11 cellular contexts compared by ENCODE assay signal in genomic region chr18:415627-416612, GRCh38.
DNase-seq lines count a peak whose midpoint lies in the region; TF ChIP-seq lines count a peak whose summit lies in the region.
"Had no signal": no experiment of that assay in that cellular context is flagged by ENCODE, and none has a peak within 500 bp of the region (broad histone marks: within the 10 kb centered on the region; RNA-seq: fewer than 3 reads in every experiment).

No MANE protein-coding gene starts in this region.

- H3K27me3 ChIP-seq in SK-N-SH (ENCODE audit: insufficient read depth) (no peaks in the 10 kb centered on the region), dorsolateral prefrontal cortex (no peaks in the 10 kb centered on the region), neural progenitor cell (no peaks in the 10 kb centered on the region)
- H3K27me3 ChIP-seq in CD4-positive, alpha-beta memory T cell (ENCODE audit: insufficient read depth, low read length): no peaks in the 10 kb centered on the region

- no peak for TF ChIP-seq RAD21 in SK-N-SH (IDR thresholded peaks at IDR 0.05; ENCODE audit: low read length)

- TF ChIP-seq EP300 in SK-N-SH (IDR thresholded peaks at IDR 0.05; ENCODE audit: borderline replicate concordance in 1 of 2, low read depth in 1 of 2, low read length in 1 of 2): peak; percentile 19 to 64; a peak in 3 of 4 replicates

- H3K9me3 ChIP-seq in SK-N-SH (no peaks in the 10 kb centered on the region), neural progenitor cell (ENCODE audit: low read depth) (no peaks in the 10 kb centered on the region)
- no peaks in the 10 kb centered on the region for H3K9me3 ChIP-seq in CD4-positive, alpha-beta memory T cell (ENCODE audit: control insufficient read depth in 1 of 2, low read length in 2 of 2)

- H3K79me2 ChIP-seq in SK-N-SH (ENCODE audit: insufficient read depth) (no peaks in the 10 kb centered on the region), neural progenitor cell (ENCODE audit: low read depth) (no peaks in the 10 kb centered on the region)

- H3F3A ChIP-seq in SK-N-SH (replicated peaks; ENCODE audit: insufficient read depth): peaks cover 34% of the 10 kb centered on the region
- H3F3A ChIP-seq in neural progenitor cell (ENCODE audit: low read depth): no peaks in the 10 kb centered on the region

- no peaks in the 10 kb centered on the region for H3K36me3 Mint-ChIP-seq in CD4-positive, alpha-beta memory T cell
- peaks cover 4% of the 10 kb centered on the region for H3K36me3 Mint-ChIP-seq in neural progenitor cell

- peaks cover 3 to 17% of the 10 kb centered on the region in 2 experiments for H3K4me1 ChIP-seq in SK-N-SH (ENCODE audit: control insufficient read depth in 1 of 2, insufficient read depth in 2 of 2, low read depth in 1 of 2, low read length in 1 of 2)
- no peaks in the 10 kb centered on the region for H3K4me1 ChIP-seq in CD4-positive, alpha-beta memory T cell (ENCODE audit: insufficient read depth, low read length)
- no peaks in the 10 kb centered on the region for H3K4me1 ChIP-seq in neural progenitor cell

- peak; percentile 87 for DNase-seq in HCEC 1CT
- DNase-seq in SK-N-SH: no peak
- DNase-seq in fibroblast of peridontal ligament (ENCODE audit: extremely low read depth): peak; percentile 84
- peak; percentile 61 for DNase-seq in stromal cell of bone marrow (ENCODE audit: low read depth)
- DNase-seq in CD4-positive, alpha-beta memory T cell: no peak
- DNase-seq in dorsolateral prefrontal cortex: no peak
- DNase-seq in neural progenitor cell (ENCODE audit: low spot score): no peak
- DNase-seq: activated CD4-positive, alpha-beta T cell treated with anti-CD3 and anti-CD28 coated beads, Interleukin-2, amount 50 U/mL, for 1 hour; activated effector memory CD4-positive, alpha-beta T cell treated with Interleukin-2 at 50 U/mL for 16 hours; NCI-H748 treated with DMSO at 0.1 percent for 48 hours had no signal

- no peaks in the 10 kb centered on the region for H3K36me3 ChIP-seq in SK-N-SH (replicated peaks in 1 of 2; ENCODE audit: control insufficient read depth in 1 of 2, insufficient read depth in 2 of 2, low read length in 1 of 2)
- no peaks in the 10 kb centered on the region for H3K36me3 ChIP-seq in CD4-positive, alpha-beta memory T cell (ENCODE audit: insufficient read depth, low read length)
- H3K36me3 ChIP-seq in neural progenitor cell: no peaks in the 10 kb centered on the region

- H3K4me2 ChIP-seq in SK-N-SH: peak overlapping the region; percentile 65
- H3K4me2 ChIP-seq in neural progenitor cell: no peak overlapping the region

- H3K4me1 Mint-ChIP-seq in CD4-positive, alpha-beta memory T cell: no peaks in the 10 kb centered on the region
- peaks cover 8% of the 10 kb centered on the region for H3K4me1 Mint-ChIP-seq in neural progenitor cell

- H3K4me3 Mint-ChIP-seq in CD4-positive, alpha-beta memory T cell: no peak overlapping the region
- H3K4me3 Mint-ChIP-seq in neural progenitor cell: no peak overlapping the region

- H3K4me3 ChIP-seq in SK-N-SH (ENCODE audit: low read depth in 2 of 2, low read length in 1 of 2) (no peak overlapping the region; a peak in 1 of 4 replicates), dorsolateral prefrontal cortex (no peak overlapping the region), neural progenitor cell (no peak overlapping the region)
- H3K4me3 ChIP-seq in CD4-positive, alpha-beta memory T cell (ENCODE audit: low read length in 2 of 2): no peak overlapping the region
- H3K4me3 ChIP-seq: lung had no signal

- peak overlapping the region; percentile 63; the same call in 1 of the 2 replicates for H3K9ac ChIP-seq in SK-N-SH
- no peak overlapping the region for H3K9ac ChIP-seq in neural progenitor cell

- CTCF ChIA-PET in SK-N-SH (lab: Yijun Ruan, JAX): interaction anchor here (0.8 kb wide), 1 partner anchor 9 kb away, joined by 3 read pairs; no protein-coding TSS in a partner anchor
- CTCF ChIA-PET in CD4-positive, alpha-beta memory T cell (lab: Charles Lee; ENCODE audit: partially characterized antibody): no interaction called here

- H4K20me1 ChIP-seq in SK-N-SH (ENCODE audit: insufficient read depth) (no peaks in the 10 kb centered on the region), neural progenitor cell (ENCODE audit: low read depth) (no peaks in the 10 kb centered on the region)

- H3K9me2 ChIP-seq in SK-N-SH: no peaks in the 10 kb centered on the region

- H3K27ac Mint-ChIP-seq in CD4-positive, alpha-beta memory T cell: no peak overlapping the region
- H3K27ac Mint-ChIP-seq in neural progenitor cell: no peak overlapping the region

- intact Hi-C loops in CD4-positive, alpha-beta memory T cell (cut with micrococcal nuclease): no loop called here
- intact Hi-C loops in dorsolateral prefrontal cortex (cut with DNase I): no loop called here

- 0 out of 2 replicates have a peak overlapping the region, but pooled peaks have one; percentile 1 for H2AFZ ChIP-seq in SK-N-SH (ENCODE audit: low read depth)
- no peak overlapping the region for H2AFZ ChIP-seq in neural progenitor cell (replicated peaks)

- WGBS in SK-N-SH (ENCODE audit: low lambda C conversion rate): 26% methylated on average over 2 of the region's 2 CpGs

- TF ChIP-seq CTCF in SK-N-SH (IDR thresholded peaks at IDR 0.05): no peak
- TF ChIP-seq CTCF in dorsolateral prefrontal cortex (IDR thresholded peaks at IDR 0.05 in 54 of 56, conservative IDR thresholded peaks at IDR 0.05 in 2 of 56; ENCODE audit: low read depth in 1 of 56, partially characterized antibody in 56 of 56): no peak
- TF ChIP-seq CTCF in neural progenitor cell (IDR thresholded peaks at IDR 0.05): no peak

- H3K27ac ChIP-seq in SK-N-SH (ENCODE audit: low read depth in 2 of 2, low read length in 1 of 2): peak overlapping the region; percentile 69 to 94; a peak in 3 of 4 replicates
- no peak overlapping the region for H3K27ac ChIP-seq in CD4-positive, alpha-beta memory T cell (ENCODE audit: low read depth, low read length)
- H3K27ac ChIP-seq in dorsolateral prefrontal cortex: no peak overlapping the region
- no peak overlapping the region for H3K27ac ChIP-seq in neural progenitor cell

- peaks cover 0 to 5% (median 2%) of the 10 kb centered on the region in 8 donors for H3K9me3 Mint-ChIP-seq in CD4-positive, alpha-beta memory T cell
- H3K9me3 Mint-ChIP-seq in neural progenitor cell: peaks cover 7% of the 10 kb centered on the region

- no peaks in the 10 kb centered on the region for H3K27me3 Mint-ChIP-seq in CD4-positive, alpha-beta memory T cell
- no peaks in the 10 kb centered on the region for H3K27me3 Mint-ChIP-seq in neural progenitor cell (ENCODE audit: insufficient read depth, low read depth)

- POLR2A ChIA-PET in SK-N-SH (lab: Yijun Ruan, JAX): no interaction called here
- POLR2A ChIA-PET in CD4-positive, alpha-beta memory T cell (lab: Charles Lee; ENCODE audit: partially characterized antibody): no interaction called here

TF ChIP-seq in SK-N-SH, 30 proteins besides CTCF, POLR2A, EP300 and RAD21 (continues in another document):
- TF ChIP-seq NRF1 (IDR thresholded peaks at IDR 0.05; ENCODE audit: low read depth, low read length) (no peak), RXRA (IDR thresholded peaks at IDR 0.05; ENCODE audit: borderline replicate concordance, low read depth) (peak; percentile 53; the same call in 1 of the 2 replicates), REST (IDR thresholded peaks at IDR 0.05; ENCODE audit: low read depth, low read length) (0 out of 2 replicates have a peak, but pooled peaks have one; percentile 13), ELF1 (IDR thresholded peaks at IDR 0.05) (0 out of 2 replicates have a peak, but pooled peaks have one; percentile 21), ZBTB33 (IDR thresholded peaks at IDR 0.05; ENCODE audit: borderline replicate concordance, low read depth) (0 out of 2 replicates have a peak, but pooled peaks have one; percentile 18), YY1 (IDR thresholded peaks at IDR 0.05; ENCODE audit: low read depth) (peak; percentile 84)

Comparison
In these comparisons a context has a peak if more than half of its experiments do, and no peak if none do; other contexts are left out.
1. DNase-seq: peak in HCEC 1CT (single experiment), fibroblast of peridontal ligament (single experiment) and stromal cell of bone marrow (single experiment); none in SK-N-SH (single experiment), CD4-positive, alpha-beta memory T cell (0 of 5), dorsolateral prefrontal cortex (0 of 10) and neural progenitor cell (single experiment).
2. H3K27ac ChIP-seq: peak in SK-N-SH (2 of 2); none in CD4-positive, alpha-beta memory T cell (single experiment), dorsolateral prefrontal cortex (0 of 59) and neural progenitor cell (single experiment).